In genomic region chr20:37316116-37316774, GRCh38 we compare ENCODE assay signal across 8 cellular contexts. TPM values are rescaled to one million over a fixed set of nuclear protein-coding genes. Genes with fewer than 3 reads are reported as not detected.
DNase-seq lines count a peak whose midpoint lies in the region; ATAC-seq, FAIRE-seq and TF ChIP-seq lines count a peak whose summit lies in the region.

No MANE protein-coding gene starts in this region.

- peaks cover 0 to 8% (median under 1%) of the 10 kb centered on the region in 4 experiments; a peak in 3 of 8 replicates for H3K36me3 ChIP-seq in H1 (ENCODE audit: control insufficient read depth in 2 of 4, insufficient read depth in 4 of 4, low read length in 3 of 4)

- H3K79me2 ChIP-seq in H1 (ENCODE audit: control insufficient read depth in 1 of 2, insufficient read depth in 2 of 2, low read length in 2 of 2), result no peaks in the 10 kb centered on the region

- H2AFZ ChIP-seq in H1 (ENCODE audit: low read length), result no peak overlapping the region

- H3K18ac ChIP-seq in H1 (ENCODE audit: extremely low read depth, low read length), result no peak overlapping the region; the same call in 1 of the 2 replicates

- TF ChIP-seq CTCF in H1 (IDR thresholded peaks at IDR 0.05; ENCODE audit: control extremely low read depth in 1 of 3, insufficient read depth in 1 of 3, low read depth in 1 of 3, low read length in 3 of 3), result no peak
- TF ChIP-seq CTCF in foreskin fibroblast (IDR thresholded peaks at IDR 0.05; ENCODE audit: low read depth, low read length), result no peak
- no peak for TF ChIP-seq CTCF in foreskin keratinocyte (conservative IDR thresholded peaks at IDR 0.05)

- no peak overlapping the region for H3K4me2 ChIP-seq in H1 (ENCODE audit: insufficient read depth in 1 of 2, low read depth in 2 of 2, low read length in 2 of 2)

- no peak overlapping the region for H3K23ac ChIP-seq in H1 (ENCODE audit: insufficient read length)

- no peak overlapping the region for H3K4me3 ChIP-seq in H1 (ENCODE audit: extremely low read depth in 1 of 4, insufficient read depth in 2 of 4, low read depth in 3 of 4, low read length in 4 of 4)
- H3K4me3 ChIP-seq in foreskin fibroblast (ENCODE audit: low read depth in 1 of 2, low read length in 2 of 2), result no peak overlapping the region

- H3K79me1 ChIP-seq in H1 (ENCODE audit: low read depth, low read length), result peaks cover 6% of the 10 kb centered on the region; the same call in 1 of the 2 replicates

- no peak overlapping the region for H3K56ac ChIP-seq in H1 (replicated peaks; ENCODE audit: insufficient read length, low read depth, low read length)

- no peak overlapping the region for H4K5ac ChIP-seq in H1 (ENCODE audit: insufficient read length, low read depth, low read length)

- no peak overlapping the region for H4K8ac ChIP-seq in H1 (ENCODE audit: extremely low read depth, insufficient read depth, low read length)

- POLR2A ChIA-PET in H1 (lab: Charles Lee; ENCODE audit: partially characterized antibody), result interaction anchor here (1.2 to 2.7 kb wide), 3 partner anchors 10 to 36 kb away, joined by 3 to 6 read pairs (median 3); partner anchors contain the start of gene MANBAL

- H3K27ac ChIP-seq in H1 (ENCODE audit: low read depth, low read length), result no peak overlapping the region
- no peak overlapping the region for H3K27ac ChIP-seq in foreskin keratinocyte

- H3K14ac ChIP-seq in H1 (ENCODE audit: insufficient read length), result no peak overlapping the region

- no peak; the same call in 1 of the 2 replicates for TF ChIP-seq POLR2A in GM12892 (IDR thresholded peaks at IDR 0.05; ENCODE audit: low read depth, low read length)
- TF ChIP-seq POLR2A in H1 (IDR thresholded peaks at IDR 0.05; ENCODE audit: control extremely low read depth in 1 of 2, low read depth in 2 of 2, low read length in 2 of 2), result no peak

- H2BK12ac ChIP-seq in H1 (ENCODE audit: low read depth, low read length), result no peak overlapping the region

- 90% methylated on average over 15 of the region's 15 CpGs; no CpG with 5 or more reads in 1 of the 2 experiments for WGBS in H1 (ENCODE audit: extremely low coverage in 1 of 2, insufficient coverage in 1 of 2, insufficient read length in 1 of 2, insufficient replicate concordance in 2 of 2, low coverage in 1 of 2, low lambda C conversion rate in 2 of 2, missing lambda C conversion rate in 1 of 2), 2 experiments

- H3K4ac ChIP-seq in H1 (replicated peaks; ENCODE audit: insufficient read length, low read depth, low read length), result no peak overlapping the region

- CTCF ChIA-PET in H1 (lab: Charles Lee; ENCODE audit: partially characterized antibody), result interaction anchor here (0.8 to 1.1 kb wide), 2 partner anchors 8 to 16 kb away, joined by 3 to 5 read pairs; no protein-coding TSS in a partner anchor

- no peaks in the 10 kb centered on the region for H4K20me1 ChIP-seq in H1 (replicated peaks in 1 of 2; ENCODE audit: control insufficient read depth in 1 of 2, insufficient read depth in 2 of 2, low read length in 2 of 2)

- TF ChIP-seq EP300 in H1 (IDR thresholded peaks at IDR 0.05; ENCODE audit: borderline replicate concordance in 1 of 2, low read depth in 2 of 2, low read length in 2 of 2), result no peak

- H4K91ac ChIP-seq in H1 (replicated peaks; ENCODE audit: insufficient read length, low read length), result no peak overlapping the region

- H2BK5ac ChIP-seq in H1 (ENCODE audit: low read depth, low read length), result peak overlapping the region; percentile 66

- ATAC-seq in GM21825 (IDR thresholded peaks at IDR 0.05; ENCODE audit: unreplicated experiment) (peak; percentile 67), foreskin keratinocyte (no peak)
- peak; percentile 51 for ATAC-seq in stimulated activated naive CD8-positive, alpha-beta T cell treated with anti-CD3 and anti-CD28 coated beads, Interleukin-15, Interleukin-2, amounts not matched to agents 100 U/mL and 50 U/mL, for 24 hours

- no peak overlapping the region for H2BK15ac ChIP-seq in H1 (ENCODE audit: low read length)

- H3K9ac ChIP-seq in H1 (replicated peaks in 1 of 4; ENCODE audit: extremely low read depth in 1 of 4, low read depth in 3 of 4, low read length in 3 of 4), result no peak overlapping the region

- H3K4me1 ChIP-seq in H1 (replicated peaks in 1 of 4; ENCODE audit: control insufficient read depth in 3 of 4, insufficient read depth in 4 of 4, low read length in 3 of 4), result peaks cover 2 to 9% (median 7%) of the 10 kb centered on the region in 4 experiments; a peak in 5 of 7 replicates
- H3K4me1 ChIP-seq in foreskin keratinocyte, result peaks cover 6% of the 10 kb centered on the region

- no peak for FAIRE-seq in GM12892 (lab: Jason Lieb, UNC)
- no peak for FAIRE-seq in H1 (lab: Jason Lieb, UNC)

- H2BK20ac ChIP-seq in H1 (ENCODE audit: low read length), result no peak overlapping the region

- DNase-seq in GM12892 (ENCODE audit: insufficient read length), result peak; percentile 61
- DNase-seq in NCI-H345 treated with DMSO at 0.1 percent for 48 hours (lab: John Stamatoyannopoulos, UW; ENCODE audit: unreplicated experiment), result peak; percentile 28
- no peak for DNase-seq in H1 (ENCODE audit: low read depth in 1 of 2, low spot score in 2 of 2)
- peak; percentile 26 for DNase-seq in stimulated activated naive CD8-positive, alpha-beta T cell treated with anti-CD3 and anti-CD28 coated beads, Interleukin-15, Interleukin-2, amounts not matched to agents 100 U/mL and 50 U/mL, for 24 hours
- no peak for DNase-seq in foreskin fibroblast
- no peak for DNase-seq in D341Med (ENCODE audit: low spot score)
- no peak for DNase-seq in foreskin keratinocyte

- H2BK120ac ChIP-seq in H1 (replicated peaks; ENCODE audit: low read depth, low read length), result no peak overlapping the region

- TF ChIP-seq RAD21 in H1 (IDR thresholded peaks at IDR 0.05 in 1 of 2, conservative IDR thresholded peaks at IDR 0.05 in 1 of 2; ENCODE audit: low read depth in 2 of 2, low read length in 2 of 2), result no peak

- H3K23me2 ChIP-seq in H1 (ENCODE audit: low read depth, low read length), result no peaks in the 10 kb centered on the region

- H3K9me3 ChIP-seq in H1 (ENCODE audit: insufficient read depth in 2 of 2, low read depth in 1 of 2, low read length in 1 of 2), result no peaks in the 10 kb centered on the region

- H3K27me3 ChIP-seq in H1 (replicated peaks in 1 of 4; ENCODE audit: control insufficient read depth in 3 of 4, extremely low read depth in 1 of 4, insufficient read depth in 3 of 4, low read length in 3 of 4) (no peaks in the 10 kb centered on the region), foreskin keratinocyte (no peaks in the 10 kb centered on the region)

- no peak overlapping the region for H2AK5ac ChIP-seq in H1 (ENCODE audit: low read depth, low read length)

TF ChIP-seq in H1, 55 proteins besides CTCF, POLR2A, EP300 and RAD21 (continues in another document):
- TF ChIP-seq CBX5 (IDR thresholded peaks at IDR 0.05; ENCODE audit: low read depth, low read length) (no peak), ZNF274 (IDR thresholded peaks at IDR 0.05; ENCODE audit: borderline replicate concordance, extremely low read depth, low read length) (no peak), SIX5 (IDR thresholded peaks at IDR 0.05; ENCODE audit: low read depth, low read length) (no peak), CREB1 (IDR thresholded peaks at IDR 0.05) (no peak)
- TF ChIP-seq, protein P1, sequence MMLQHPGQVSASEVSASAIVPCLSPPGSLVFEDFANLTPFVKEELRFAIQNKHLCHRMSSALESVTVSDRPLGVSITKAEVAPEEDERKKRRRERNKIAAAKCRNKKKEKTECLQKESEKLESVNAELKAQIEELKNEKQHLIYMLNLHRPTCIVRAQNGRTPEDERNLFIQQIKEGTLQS (IDR thresholded peaks at IDR 0.05; ENCODE audit: insufficient read depth, low read depth, low read length), result no peak

RNA-seq across cellular contexts. Expression of gene MANBAL, which starts 26.8 kb away (rescaled TPM):
- 26.6 TPM for polyA plus RNA-seq in GM12892 (2012; ENCODE audit: missing spikeins)
- total RNA-seq in H1 (2021; fragmentation: NEBNext Ultra II Directional; extraction: Animal tissue kit (Norgen Biotek cat#: 25700)), result 42.8 and 44.4 TPM in 2 replicates
- polyA plus RNA-seq in H1 (2011; rRNA removed) (120 and 140 TPM in 2 replicates), foreskin keratinocyte (87.1 and 96.4 TPM in 2 replicates)
- 98.6 TPM for polyA plus RNA-seq in H1 (2011; cell fraction: cytosol; rRNA removed)
- 64.4 TPM for polyA plus RNA-seq in H1 (2011; cell fraction: nucleus; rRNA removed)
- 60.6 to 68.4 TPM (median 64.0 TPM) in 4 replicates for polyA plus RNA-seq in H1 (2012, experiment 1 of 2)
- polyA plus RNA-seq in H1 (2012, experiment 2 of 2), result 70.1 TPM
- 48.6 TPM for polyA plus RNA-seq in H1 (2013, experiment 1 of 2)
- 56.1 TPM for polyA plus RNA-seq in H1 (2013, experiment 2 of 2)
- 46.6 and 52.2 TPM in 2 replicates for polyA minus RNA-seq in H1 (2011; rRNA and poly(A)+ RNA removed)
- polyA minus RNA-seq in H1 (2011; cell fraction: cytosol; rRNA and poly(A)+ RNA removed), result 22.8 TPM
- 16.5 TPM for polyA minus RNA-seq in H1 (2011; cell fraction: nucleus; rRNA and poly(A)+ RNA removed)
- 46.6 and 50.0 TPM in 2 replicates for total RNA-seq in foreskin keratinocyte

RNA-seq across cellular contexts. Expression of gene SRC, which starts 29.7 kb away (rescaled TPM):
- 18.6 TPM for polyA plus RNA-seq in GM12892 (2012; ENCODE audit: missing spikeins)
- total RNA-seq in H1 (2021; fragmentation: NEBNext Ultra II Directional; extraction: Animal tissue kit (Norgen Biotek cat#: 25700)), result 28.8 and 29.8 TPM in 2 replicates
- polyA plus RNA-seq in H1 (2011; rRNA removed) (27.6 and 35.4 TPM in 2 replicates), foreskin keratinocyte (22.2 and 26.2 TPM in 2 replicates)
- polyA plus RNA-seq in H1 (2011; cell fraction: cytosol; rRNA removed), result 25.1 TPM
- 100 TPM for polyA plus RNA-seq in H1 (2011; cell fraction: nucleus; rRNA removed)
- polyA plus RNA-seq in H1 (2012, experiment 1 of 2), result 19.4 to 31.2 TPM (median 26.5 TPM) in 4 replicates
- polyA plus RNA-seq in H1 (2012, experiment 2 of 2), result 20.4 TPM
- polyA plus RNA-seq in H1 (2013, experiment 1 of 2), result 17.9 TPM
- polyA plus RNA-seq in H1 (2013, experiment 2 of 2), result 15.1 TPM
- 28.2 and 38.4 TPM in 2 replicates for polyA minus RNA-seq in H1 (2011; rRNA and poly(A)+ RNA removed)
- 28.6 TPM for polyA minus RNA-seq in H1 (2011; cell fraction: cytosol; rRNA and poly(A)+ RNA removed)
- polyA minus RNA-seq in H1 (2011; cell fraction: nucleus; rRNA and poly(A)+ RNA removed), result 41.9 TPM
- total RNA-seq in foreskin keratinocyte, result 29.8 and 36.6 TPM in 2 replicates

RNA-seq across cellular contexts. Expression of gene GHRH, which starts 54.6 kb away (rescaled TPM):
- polyA plus RNA-seq in GM12892 (2012; ENCODE audit: missing spikeins), result not detected
- total RNA-seq in H1 (2021; fragmentation: NEBNext Ultra II Directional; extraction: Animal tissue kit (Norgen Biotek cat#: 25700)), result not detected in 2 replicates
- polyA plus RNA-seq in H1 (2011; rRNA removed), result not detected in 2 replicates
- polyA plus RNA-seq in H1 (2011; cell fraction: cytosol; rRNA removed), result not detected
- not detected for polyA plus RNA-seq in H1 (2011; cell fraction: nucleus; rRNA removed)
- polyA plus RNA-seq in H1 (2012, experiment 1 of 2), result not detected in 4 replicates
- polyA plus RNA-seq in H1 (2012, experiment 2 of 2), result not detected
- not detected for polyA plus RNA-seq in H1 (2013, experiment 1 of 2)
- not detected for polyA plus RNA-seq in H1 (2013, experiment 2 of 2)
- not detected in 2 replicates for polyA minus RNA-seq in H1 (2011; rRNA and poly(A)+ RNA removed)
- polyA minus RNA-seq in H1 (2011; cell fraction: cytosol; rRNA and poly(A)+ RNA removed), result not detected
- not detected for polyA minus RNA-seq in H1 (2011; cell fraction: nucleus; rRNA and poly(A)+ RNA removed)
- not detected in 2 replicates for total RNA-seq in foreskin keratinocyte
- not detected in 2 replicates for polyA plus RNA-seq in foreskin keratinocyte

Comparison
In these comparisons a context has a peak if more than half of its experiments do, and no peak if none do; other contexts are left out.
1. DNase-seq: peak in GM12892 (single experiment), NCI-H345 treated with DMSO at 0.1 percent for 48 hours (single experiment) and stimulated activated naive CD8-positive, alpha-beta T cell treated with anti-CD3 and anti-CD28 coated beads, Interleukin-15, Interleukin-2, amounts not matched to agents 100 U/mL and 50 U/mL, for 24 hours (single experiment); none in H1 (0 of 2), foreskin fibroblast (0 of 2), D341Med (single experiment) and foreskin keratinocyte (0 of 2).